ENCODE assay signal across 8 cellular contexts in genomic region chr14:74860899-74861733, GRCh38. TPM values are rescaled to one million over a fixed set of nuclear protein-coding genes. Genes with fewer than 3 reads are reported as not detected.
DNase-seq lines count a peak whose midpoint lies in the region; ATAC-seq lines count a peak whose summit lies in the region.

No MANE protein-coding gene starts in this region.

- DNase-seq in 8988T (peak; percentile 47), NCI-H2029 (lab: John Stamatoyannopoulos, UW) (peak; percentile 41), T-helper 22 cell (ENCODE audit: low read depth) (peak; percentile 64), anterior cingulate cortex (lab: John Stamatoyannopoulos, UW) (peak in 56 of 58 donors; percentile 26 to 95 (median 72)), right cardiac atrium (peak; percentile 89 to 97 (median 94)), sciatic nerve (ENCODE audit: low spot score) (peak; percentile 95)

- no peak overlapping the region for H3K4me3 ChIP-seq in right cardiac atrium (ENCODE audit: low read length)

- H3K4me1 ChIP-seq in right cardiac atrium (ENCODE audit: control insufficient read depth, insufficient read depth, low read length) = no peaks in the 10 kb centered on the region

- H3K27me3 ChIP-seq in right cardiac atrium (ENCODE audit: control insufficient read depth, insufficient read depth) = no peaks in the 10 kb centered on the region

- no peaks in the 10 kb centered on the region for H3K9me3 ChIP-seq in right cardiac atrium (ENCODE audit: control insufficient read depth, low read length)

- WGBS in right cardiac atrium = 23% methylated on average over 7 of the region's 7 CpGs

- intact Hi-C loops in right cardiac atrium (cut with DNase I) = loop anchor here in 3 of 4 donors (5.0 kb wide), 3 partner anchors 41 to 226 kb away; no protein-coding TSS in a partner anchor
- intact Hi-C loops in sciatic nerve (cut with DNase I) = loop anchor here (5.0 kb wide), 1 partner anchor 46 kb away; no protein-coding TSS in a partner anchor

- ATAC-seq in GM19023 (IDR thresholded peaks at IDR 0.05; ENCODE audit: unreplicated experiment) (peak; percentile 55), right cardiac atrium (peak; percentile 75 to 82), sciatic nerve (peak; percentile 84), GM19452 (IDR thresholded peaks at IDR 0.05; ENCODE audit: unreplicated experiment) (no peak)

- H3K27ac ChIP-seq in right cardiac atrium (ENCODE audit: low read length) = no peak overlapping the region

RNA-seq across cellular contexts. Expression of gene PROX2, which starts 14.8 kb away (rescaled TPM):
- total RNA-seq in right cardiac atrium (not detected), sciatic nerve (not detected)
- polyA plus RNA-seq in right cardiac atrium = not detected

RNA-seq across cellular contexts. Expression of gene DLST, which starts 20.6 kb away (rescaled TPM):
- total RNA-seq in right cardiac atrium (100 to 1,000 TPM; 121 to 148 (median 144) TPM), sciatic nerve (79.6 TPM)
- 87.6 TPM for polyA plus RNA-seq in right cardiac atrium

Comparison
In these comparisons a context has a peak if more than half of its experiments do, and no peak if none do; other contexts are left out.
1. DNase-seq: peak in every context shown above with its lines; median percentile 95 in sciatic nerve; 94 in right cardiac atrium; 72 in anterior cingulate cortex; 64 in T-helper 22 cell; 47 in 8988T; 41 in NCI-H2029.